ENCODE assay signal across 1 cellular context in the genomic region with DNA sequence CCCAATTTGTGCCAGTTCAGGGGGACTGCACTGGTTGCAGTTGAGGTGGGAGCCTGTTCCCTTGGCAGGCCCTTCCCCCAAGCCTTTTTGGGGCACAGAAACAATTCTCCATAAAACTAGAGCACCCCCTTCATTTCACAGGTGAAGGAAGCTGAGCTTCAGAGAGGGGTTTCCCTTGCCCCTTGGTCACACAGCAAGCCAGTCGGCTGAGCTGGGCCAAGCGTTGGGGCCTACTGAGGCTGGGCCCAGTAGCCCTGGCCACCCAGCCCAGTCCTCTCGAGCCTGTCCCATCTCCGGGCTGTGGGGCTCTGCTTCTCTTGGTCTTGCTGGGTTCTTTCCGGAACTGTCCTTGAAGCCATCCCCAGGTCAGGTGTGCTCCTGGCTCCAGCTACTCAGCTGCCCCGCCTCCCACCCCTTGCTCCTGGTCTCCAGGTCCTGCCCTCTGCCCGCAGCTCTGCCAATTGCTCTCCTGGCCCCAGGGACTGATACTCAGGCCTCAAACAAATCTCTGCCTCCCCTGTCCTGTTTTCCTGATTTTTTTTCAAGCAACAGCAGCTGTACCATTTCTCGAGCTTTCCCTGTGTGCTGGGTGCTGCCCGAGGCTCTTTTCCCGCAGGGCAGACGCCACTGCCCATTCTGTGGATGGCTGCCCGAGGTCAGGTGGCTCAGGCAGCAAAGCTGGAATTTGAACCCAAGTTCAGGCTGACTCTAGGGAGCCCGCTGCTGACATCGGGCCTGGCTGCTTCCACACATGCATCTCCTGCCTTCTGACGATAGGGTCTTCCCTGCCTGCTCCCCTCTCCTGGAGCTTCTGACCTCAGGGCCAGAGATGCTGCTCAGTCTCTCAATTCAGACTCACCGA.
A peak's percentile ranks its signal among the peaks of the same experiment; 100 is the strongest.
TF ChIP-seq lines count a peak whose summit lies in the region.

No MANE protein-coding gene starts in this region.

TF ChIP-seq in HepG2, 621 proteins besides CTCF, POLR2A, EP300 and RAD21 (continued from another document and continues in another):
- TF ChIP-seq, protein P1, sequence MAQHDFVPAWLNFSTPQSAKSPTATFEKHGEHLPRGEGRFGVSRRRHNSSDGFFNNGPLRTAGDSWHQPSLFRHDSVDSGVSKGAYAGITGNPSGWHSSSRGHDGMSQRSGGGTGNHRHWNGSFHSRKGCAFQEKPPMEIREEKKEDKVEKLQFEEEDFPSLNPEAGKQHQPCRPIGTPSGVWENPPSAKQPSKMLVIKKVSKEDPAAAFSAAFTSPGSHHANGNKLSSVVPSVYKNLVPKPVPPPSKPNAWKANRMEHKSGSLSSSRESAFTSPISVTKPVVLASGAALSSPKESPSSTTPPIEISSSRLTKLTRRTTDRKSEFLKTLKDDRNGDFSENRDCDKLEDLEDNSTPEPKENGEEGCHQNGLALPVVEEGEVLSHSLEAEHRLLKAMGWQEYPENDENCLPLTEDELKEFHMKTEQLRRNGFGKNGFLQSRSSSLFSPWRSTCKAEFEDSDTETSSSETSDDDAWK (CRISPR knock-in tag; IDR thresholded peaks at IDR 0.05): no peak
- TF ChIP-seq RFX5 (IDR thresholded peaks at IDR 0.05; ENCODE audit: low read depth, low read length): no peak
- TF ChIP-seq KDM6A (CRISPR knock-in tag; IDR thresholded peaks at IDR 0.05; ENCODE audit: low read depth): no peak
- no peak for TF ChIP-seq MIER2 (CRISPR knock-in tag; IDR thresholded peaks at IDR 0.05)
- TF ChIP-seq, protein P2, sequence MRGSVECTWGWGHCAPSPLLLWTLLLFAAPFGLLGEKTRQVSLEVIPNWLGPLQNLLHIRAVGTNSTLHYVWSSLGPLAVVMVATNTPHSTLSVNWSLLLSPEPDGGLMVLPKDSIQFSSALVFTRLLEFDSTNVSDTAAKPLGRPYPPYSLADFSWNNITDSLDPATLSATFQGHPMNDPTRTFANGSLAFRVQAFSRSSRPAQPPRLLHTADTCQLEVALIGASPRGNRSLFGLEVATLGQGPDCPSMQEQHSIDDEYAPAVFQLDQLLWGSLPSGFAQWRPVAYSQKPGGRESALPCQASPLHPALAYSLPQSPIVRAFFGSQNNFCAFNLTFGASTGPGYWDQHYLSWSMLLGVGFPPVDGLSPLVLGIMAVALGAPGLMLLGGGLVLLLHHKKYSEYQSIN (CRISPR knock-in tag; IDR thresholded peaks at IDR 0.05; ENCODE audit: borderline replicate concordance): no peak
- TF ChIP-seq, protein P3, sequence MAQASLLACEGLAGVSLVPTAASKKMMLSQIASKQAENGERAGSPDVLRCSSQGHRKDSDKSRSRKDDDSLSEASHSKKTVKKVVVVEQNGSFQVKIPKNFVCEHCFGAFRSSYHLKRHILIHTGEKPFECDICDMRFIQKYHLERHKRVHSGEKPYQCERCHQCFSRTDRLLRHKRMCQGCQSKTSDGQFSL (CRISPR knock-in tag; IDR thresholded peaks at IDR 0.05): no peak
- TF ChIP-seq, protein P4, sequence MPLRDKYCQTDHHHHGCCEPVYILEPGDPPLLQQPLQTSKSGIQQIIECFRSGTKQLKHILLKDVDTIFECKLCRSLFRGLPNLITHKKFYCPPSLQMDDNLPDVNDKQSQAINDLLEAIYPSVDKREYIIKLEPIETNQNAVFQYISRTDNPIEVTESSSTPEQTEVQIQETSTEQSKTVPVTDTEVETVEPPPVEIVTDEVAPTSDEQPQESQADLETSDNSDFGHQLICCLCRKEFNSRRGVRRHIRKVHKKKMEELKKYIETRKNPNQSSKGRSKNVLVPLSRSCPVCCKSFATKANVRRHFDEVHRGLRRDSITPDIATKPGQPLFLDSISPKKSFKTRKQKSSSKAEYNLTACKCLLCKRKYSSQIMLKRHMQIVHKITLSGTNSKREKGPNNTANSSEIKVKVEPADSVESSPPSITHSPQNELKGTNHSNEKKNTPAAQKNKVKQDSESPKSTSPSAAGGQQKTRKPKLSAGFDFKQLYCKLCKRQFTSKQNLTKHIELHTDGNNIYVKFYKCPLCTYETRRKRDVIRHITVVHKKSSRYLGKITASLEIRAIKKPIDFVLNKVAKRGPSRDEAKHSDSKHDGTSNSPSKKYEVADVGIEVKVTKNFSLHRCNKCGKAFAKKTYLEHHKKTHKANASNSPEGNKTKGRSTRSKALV (CRISPR knock-in tag; IDR thresholded peaks at IDR 0.05): no peak
- peak; percentile 35; the same call in 1 of the 2 replicates for TF ChIP-seq STAG1 (CRISPR knock-in tag; IDR thresholded peaks at IDR 0.05)
- TF ChIP-seq, protein P5, sequence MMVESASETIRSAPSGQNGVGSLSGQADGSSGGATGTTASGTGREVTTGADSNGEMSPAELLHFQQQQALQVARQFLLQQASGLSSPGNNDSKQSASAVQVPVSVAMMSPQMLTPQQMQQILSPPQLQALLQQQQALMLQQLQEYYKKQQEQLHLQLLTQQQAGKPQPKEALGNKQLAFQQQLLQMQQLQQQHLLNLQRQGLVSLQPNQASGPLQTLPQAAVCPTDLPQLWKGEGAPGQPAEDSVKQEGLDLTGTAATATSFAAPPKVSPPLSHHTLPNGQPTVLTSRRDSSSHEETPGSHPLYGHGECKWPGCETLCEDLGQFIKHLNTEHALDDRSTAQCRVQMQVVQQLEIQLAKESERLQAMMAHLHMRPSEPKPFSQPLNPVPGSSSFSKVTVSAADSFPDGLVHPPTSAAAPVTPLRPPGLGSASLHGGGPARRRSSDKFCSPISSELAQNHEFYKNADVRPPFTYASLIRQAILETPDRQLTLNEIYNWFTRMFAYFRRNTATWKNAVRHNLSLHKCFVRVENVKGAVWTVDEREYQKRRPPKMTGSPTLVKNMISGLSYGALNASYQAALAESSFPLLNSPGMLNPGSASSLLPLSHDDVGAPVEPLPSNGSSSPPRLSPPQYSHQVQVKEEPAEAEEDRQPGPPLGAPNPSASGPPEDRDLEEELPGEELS (CRISPR knock-in tag; IDR thresholded peaks at IDR 0.05): 0 out of 2 replicates have a peak, but pooled peaks have one; percentile 12
- TF ChIP-seq, protein P6, sequence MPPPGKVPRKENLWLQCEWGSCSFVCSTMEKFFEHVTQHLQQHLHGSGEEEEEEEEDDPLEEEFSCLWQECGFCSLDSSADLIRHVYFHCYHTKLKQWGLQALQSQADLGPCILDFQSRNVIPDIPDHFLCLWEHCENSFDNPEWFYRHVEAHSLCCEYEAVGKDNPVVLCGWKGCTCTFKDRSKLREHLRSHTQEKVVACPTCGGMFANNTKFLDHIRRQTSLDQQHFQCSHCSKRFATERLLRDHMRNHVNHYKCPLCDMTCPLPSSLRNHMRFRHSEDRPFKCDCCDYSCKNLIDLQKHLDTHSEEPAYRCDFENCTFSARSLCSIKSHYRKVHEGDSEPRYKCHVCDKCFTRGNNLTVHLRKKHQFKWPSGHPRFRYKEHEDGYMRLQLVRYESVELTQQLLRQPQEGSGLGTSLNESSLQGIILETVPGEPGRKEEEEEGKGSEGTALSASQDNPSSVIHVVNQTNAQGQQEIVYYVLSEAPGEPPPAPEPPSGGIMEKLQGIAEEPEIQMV (CRISPR knock-in tag; IDR thresholded peaks at IDR 0.05; ENCODE audit: low read depth): no peak
- TF ChIP-seq DPF2 (CRISPR knock-in tag; IDR thresholded peaks at IDR 0.05; ENCODE audit: borderline replicate concordance, low read depth): no peak
- TF ChIP-seq HOXA7 (CRISPR knock-in tag; IDR thresholded peaks at IDR 0.05): no peak
- TF ChIP-seq MAFG (CRISPR knock-in tag; IDR thresholded peaks at IDR 0.05): no peak
- TF ChIP-seq, protein P7, sequence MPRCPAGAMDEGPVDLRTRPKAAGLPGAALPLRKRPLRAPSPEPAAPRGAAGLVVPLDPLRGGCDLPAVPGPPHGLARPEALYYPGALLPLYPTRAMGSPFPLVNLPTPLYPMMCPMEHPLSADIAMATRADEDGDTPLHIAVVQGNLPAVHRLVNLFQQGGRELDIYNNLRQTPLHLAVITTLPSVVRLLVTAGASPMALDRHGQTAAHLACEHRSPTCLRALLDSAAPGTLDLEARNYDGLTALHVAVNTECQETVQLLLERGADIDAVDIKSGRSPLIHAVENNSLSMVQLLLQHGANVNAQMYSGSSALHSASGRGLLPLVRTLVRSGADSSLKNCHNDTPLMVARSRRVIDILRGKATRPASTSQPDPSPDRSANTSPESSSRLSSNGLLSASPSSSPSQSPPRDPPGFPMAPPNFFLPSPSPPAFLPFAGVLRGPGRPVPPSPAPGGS (CRISPR knock-in tag; IDR thresholded peaks at IDR 0.05): no peak; the same call in none of the 2 replicates
- TF ChIP-seq ZNF263 (CRISPR knock-in tag; IDR thresholded peaks at IDR 0.05): no peak
- TF ChIP-seq ZNF598 (CRISPR knock-in tag; IDR thresholded peaks at IDR 0.05; ENCODE audit: borderline replicate concordance): no peak
- 0 out of 2 replicates have a peak, but pooled peaks have one; percentile 11 for TF ChIP-seq ZSCAN25 (CRISPR knock-in tag; IDR thresholded peaks at IDR 0.05)
- TF ChIP-seq ZSCAN30 (CRISPR knock-in tag; IDR thresholded peaks at IDR 0.05): no peak
- TF ChIP-seq SAP130 (CRISPR knock-in tag; IDR thresholded peaks at IDR 0.05; ENCODE audit: low read depth): peak; percentile 35; the same call in 1 of the 2 replicates
- TF ChIP-seq JARID2 (CRISPR knock-in tag; IDR thresholded peaks at IDR 0.05; ENCODE audit: insufficient replicate concordance): no peak
- no peak for TF ChIP-seq ZNF33A (CRISPR knock-in tag; IDR thresholded peaks at IDR 0.05; ENCODE audit: borderline replicate concordance)
- TF ChIP-seq, protein P8, sequence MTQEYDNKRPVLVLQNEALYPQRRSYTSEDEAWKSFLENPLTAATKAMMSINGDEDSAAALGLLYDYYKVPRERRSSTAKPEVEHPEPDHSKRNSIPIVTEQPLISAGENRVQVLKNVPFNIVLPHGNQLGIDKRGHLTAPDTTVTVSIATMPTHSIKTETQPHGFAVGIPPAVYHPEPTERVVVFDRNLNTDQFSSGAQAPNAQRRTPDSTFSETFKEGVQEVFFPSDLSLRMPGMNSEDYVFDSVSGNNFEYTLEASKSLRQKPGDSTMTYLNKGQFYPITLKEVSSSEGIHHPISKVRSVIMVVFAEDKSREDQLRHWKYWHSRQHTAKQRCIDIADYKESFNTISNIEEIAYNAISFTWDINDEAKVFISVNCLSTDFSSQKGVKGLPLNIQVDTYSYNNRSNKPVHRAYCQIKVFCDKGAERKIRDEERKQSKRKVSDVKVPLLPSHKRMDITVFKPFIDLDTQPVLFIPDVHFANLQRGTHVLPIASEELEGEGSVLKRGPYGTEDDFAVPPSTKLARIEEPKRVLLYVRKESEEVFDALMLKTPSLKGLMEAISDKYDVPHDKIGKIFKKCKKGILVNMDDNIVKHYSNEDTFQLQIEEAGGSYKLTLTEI (CRISPR knock-in tag; conservative IDR thresholded peaks at IDR 0.05): no peak
- TF ChIP-seq, protein P9, sequence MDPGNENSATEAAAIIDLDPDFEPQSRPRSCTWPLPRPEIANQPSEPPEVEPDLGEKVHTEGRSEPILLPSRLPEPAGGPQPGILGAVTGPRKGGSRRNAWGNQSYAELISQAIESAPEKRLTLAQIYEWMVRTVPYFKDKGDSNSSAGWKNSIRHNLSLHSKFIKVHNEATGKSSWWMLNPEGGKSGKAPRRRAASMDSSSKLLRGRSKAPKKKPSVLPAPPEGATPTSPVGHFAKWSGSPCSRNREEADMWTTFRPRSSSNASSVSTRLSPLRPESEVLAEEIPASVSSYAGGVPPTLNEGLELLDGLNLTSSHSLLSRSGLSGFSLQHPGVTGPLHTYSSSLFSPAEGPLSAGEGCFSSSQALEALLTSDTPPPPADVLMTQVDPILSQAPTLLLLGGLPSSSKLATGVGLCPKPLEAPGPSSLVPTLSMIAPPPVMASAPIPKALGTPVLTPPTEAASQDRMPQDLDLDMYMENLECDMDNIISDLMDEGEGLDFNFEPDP (CRISPR knock-in tag; conservative IDR thresholded peaks at IDR 0.05): no peak
- TF ChIP-seq SP1 (IDR thresholded peaks at IDR 0.05): no peak
- TF ChIP-seq SP1 (CRISPR knock-in tag; IDR thresholded peaks at IDR 0.05): 0 out of 2 replicates have a peak, but pooled peaks have one; percentile 13
- TF ChIP-seq FIP1L1 (IDR thresholded peaks at IDR 0.05; ENCODE audit: borderline replicate concordance, insufficient read depth, low read depth, low read length): no peak
- no peak for TF ChIP-seq ZNF234 (CRISPR knock-in tag; conservative IDR thresholded peaks at IDR 0.05)
- TF ChIP-seq NKX3-1 (CRISPR knock-in tag; IDR thresholded peaks at IDR 0.05): no peak
- TF ChIP-seq JUNB (CRISPR knock-in tag; IDR thresholded peaks at IDR 0.05; ENCODE audit: borderline replicate concordance): no peak
- no peak for TF ChIP-seq ARID2 (CRISPR knock-in tag; IDR thresholded peaks at IDR 0.05; ENCODE audit: borderline replicate concordance)
- no peak for TF ChIP-seq ATM (IDR thresholded peaks at IDR 0.05; ENCODE audit: borderline replicate concordance)
- TF ChIP-seq, protein P10, sequence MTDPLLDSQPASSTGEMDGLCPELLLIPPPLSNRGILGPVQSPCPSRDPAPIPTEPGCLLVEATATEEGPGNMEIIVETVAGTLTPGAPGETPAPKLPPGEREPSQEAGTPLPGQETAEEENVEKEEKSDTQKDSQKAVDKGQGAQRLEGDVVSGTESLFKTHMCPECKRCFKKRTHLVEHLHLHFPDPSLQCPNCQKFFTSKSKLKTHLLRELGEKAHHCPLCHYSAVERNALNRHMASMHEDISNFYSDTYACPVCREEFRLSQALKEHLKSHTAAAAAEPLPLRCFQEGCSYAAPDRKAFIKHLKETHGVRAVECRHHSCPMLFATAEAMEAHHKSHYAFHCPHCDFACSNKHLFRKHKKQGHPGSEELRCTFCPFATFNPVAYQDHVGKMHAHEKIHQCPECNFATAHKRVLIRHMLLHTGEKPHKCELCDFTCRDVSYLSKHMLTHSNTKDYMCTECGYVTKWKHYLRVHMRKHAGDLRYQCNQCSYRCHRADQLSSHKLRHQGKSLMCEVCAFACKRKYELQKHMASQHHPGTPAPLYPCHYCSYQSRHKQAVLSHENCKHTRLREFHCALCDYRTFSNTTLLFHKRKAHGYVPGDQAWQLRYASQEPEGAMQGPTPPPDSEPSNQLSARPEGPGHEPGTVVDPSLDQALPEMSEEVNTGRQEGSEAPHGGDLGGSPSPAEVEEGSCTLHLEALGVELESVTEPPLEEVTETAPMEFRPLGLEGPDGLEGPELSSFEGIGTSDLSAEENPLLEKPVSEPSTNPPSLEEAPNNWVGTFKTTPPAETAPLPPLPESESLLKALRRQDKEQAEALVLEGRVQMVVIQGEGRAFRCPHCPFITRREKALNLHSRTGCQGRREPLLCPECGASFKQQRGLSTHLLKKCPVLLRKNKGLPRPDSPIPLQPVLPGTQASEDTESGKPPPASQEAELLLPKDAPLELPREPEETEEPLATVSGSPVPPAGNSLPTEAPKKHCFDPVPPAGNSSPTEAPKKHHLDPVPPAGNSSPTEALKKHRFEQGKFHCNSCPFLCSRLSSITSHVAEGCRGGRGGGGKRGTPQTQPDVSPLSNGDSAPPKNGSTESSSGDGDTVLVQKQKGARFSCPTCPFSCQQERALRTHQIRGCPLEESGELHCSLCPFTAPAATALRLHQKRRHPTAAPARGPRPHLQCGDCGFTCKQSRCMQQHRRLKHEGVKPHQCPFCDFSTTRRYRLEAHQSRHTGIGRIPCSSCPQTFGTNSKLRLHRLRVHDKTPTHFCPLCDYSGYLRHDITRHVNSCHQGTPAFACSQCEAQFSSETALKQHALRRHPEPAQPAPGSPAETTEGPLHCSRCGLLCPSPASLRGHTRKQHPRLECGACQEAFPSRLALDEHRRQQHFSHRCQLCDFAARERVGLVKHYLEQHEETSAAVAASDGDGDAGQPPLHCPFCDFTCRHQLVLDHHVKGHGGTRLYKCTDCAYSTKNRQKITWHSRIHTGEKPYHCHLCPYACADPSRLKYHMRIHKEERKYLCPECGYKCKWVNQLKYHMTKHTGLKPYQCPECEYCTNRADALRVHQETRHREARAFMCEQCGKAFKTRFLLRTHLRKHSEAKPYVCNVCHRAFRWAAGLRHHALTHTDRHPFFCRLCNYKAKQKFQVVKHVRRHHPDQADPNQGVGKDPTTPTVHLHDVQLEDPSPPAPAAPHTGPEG (CRISPR knock-in tag; IDR thresholded peaks at IDR 0.05): no peak
- no peak for TF ChIP-seq MAFK (conservative IDR thresholded peaks at IDR 0.05 in 1 of 2, IDR thresholded peaks at IDR 0.05 in 1 of 2; ENCODE audit: low read length in 2 of 2)
- TF ChIP-seq FOXK1 (CRISPR knock-in tag; IDR thresholded peaks at IDR 0.05; ENCODE audit: borderline replicate concordance, low read depth): no peak
- TF ChIP-seq BRCA1 (CRISPR knock-in tag; IDR thresholded peaks at IDR 0.05): no peak
